1 cellular context compared by ENCODE assay signal in genomic region chr5:132019857-132020555, GRCh38.
TF ChIP-seq lines count a peak whose summit lies in the region.

No MANE protein-coding gene starts in this region.

TF ChIP-seq in K562, 482 proteins besides CTCF, POLR2A, EP300 and RAD21:
- no peak for TF ChIP-seq RFX7 (CRISPR knock-in tag; IDR thresholded peaks at IDR 0.05)
- no peak for TF ChIP-seq ZNF586 (CRISPR knock-in tag; conservative IDR thresholded peaks at IDR 0.05)
- no peak for TF ChIP-seq PURB (CRISPR knock-in tag; IDR thresholded peaks at IDR 0.05; ENCODE audit: low read depth)
- no peak for TF ChIP-seq FOXK1 (CRISPR knock-in tag; IDR thresholded peaks at IDR 0.05; ENCODE audit: borderline replicate concordance)
- no peak for TF ChIP-seq SRF (CRISPR knock-in tag; IDR thresholded peaks at IDR 0.05)
- TF ChIP-seq CHD7 (IDR thresholded peaks at IDR 0.05; ENCODE audit: low read depth, low read length): no peak
- no peak for TF ChIP-seq PPARD (CRISPR knock-in tag; IDR thresholded peaks at IDR 0.05)
- TF ChIP-seq TRIM28 (IDR thresholded peaks at IDR 0.05): no peak
- TF ChIP-seq E2F6 (IDR thresholded peaks at IDR 0.05; ENCODE audit: borderline replicate concordance in 1 of 2, extremely low read depth in 1 of 2, insufficient read depth in 1 of 2, insufficient read length in 1 of 2, low read depth in 1 of 2, low read length in 1 of 2, poor library complexity in 1 of 2, severe bottlenecking in 1 of 2): no peak
- no peak for TF ChIP-seq HNRNPH1 (optimal IDR thresholded peaks at IDR 0.05; ENCODE audit: low read depth, low read length)
- no peak for TF ChIP-seq MEF2A (IDR thresholded peaks at IDR 0.05; ENCODE audit: control insufficient read depth, low read depth, low read length)
- TF ChIP-seq MGA (IDR thresholded peaks at IDR 0.05): no peak
- no peak for TF ChIP-seq CCAR2 (IDR thresholded peaks at IDR 0.05; ENCODE audit: low read depth, low read length)
- no peak for TF ChIP-seq ZNF57 (CRISPR knock-in tag; IDR thresholded peaks at IDR 0.05)
- no peak for TF ChIP-seq ZFP1 (CRISPR knock-in tag; IDR thresholded peaks at IDR 0.05)
- no peak for TF ChIP-seq ZFP36 (IDR thresholded peaks at IDR 0.05; ENCODE audit: low read depth, low read length, partially characterized antibody)
TF ChIP-seq in K562: peak in this region for 0.
